24 cellular contexts compared by ENCODE assay signal in the genomic region with DNA sequence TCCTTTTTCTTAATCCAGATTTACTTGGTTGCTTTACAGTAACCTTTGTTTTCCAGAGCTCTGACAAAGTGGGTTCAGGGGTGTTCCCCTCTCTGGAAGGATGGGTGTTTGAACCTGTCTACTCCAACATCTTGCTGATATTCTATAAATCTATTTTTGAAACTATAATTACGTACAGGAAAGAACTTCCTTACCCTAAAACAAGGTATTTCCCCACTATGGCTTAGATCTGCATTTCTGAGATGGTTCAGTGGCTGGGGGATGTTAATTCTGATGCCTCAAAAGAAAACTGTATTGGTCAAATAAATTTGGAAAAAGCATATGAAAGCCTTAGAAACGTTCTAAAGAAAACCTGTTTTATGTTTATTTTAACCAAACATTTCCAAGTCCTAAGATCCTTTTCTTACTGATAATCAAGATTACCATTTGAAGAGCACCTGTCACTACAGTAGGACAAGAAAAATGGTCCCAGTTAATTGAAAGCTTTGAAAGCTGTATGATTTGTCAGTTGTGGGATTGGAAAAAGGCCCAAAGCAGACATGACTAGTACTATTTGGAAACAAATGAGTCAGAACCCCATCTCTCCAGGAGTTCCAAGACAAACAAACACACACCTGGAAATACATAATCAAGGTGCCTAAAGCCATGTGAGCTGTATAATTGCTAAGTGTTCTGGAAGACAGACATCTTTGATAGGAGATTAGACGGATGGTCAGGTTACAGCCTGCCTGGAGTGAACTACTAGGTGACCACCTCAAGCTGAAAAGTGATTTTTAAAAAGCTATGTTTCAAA. TPM values are rescaled to one million over a fixed set of nuclear protein-coding genes. Genes with fewer than 3 reads are reported as not detected.
A peak's percentile ranks its signal among the peaks of the same experiment; 100 is the strongest.
DNase-seq lines count a peak whose midpoint lies in the region; ATAC-seq and TF ChIP-seq lines count a peak whose summit lies in the region.
"Had no signal": no experiment of that assay in that cellular context is flagged by ENCODE, and none has a peak within 500 bp of the region (broad histone marks: within the 10 kb centered on the region; RNA-seq: fewer than 3 reads in every experiment).

No MANE protein-coding gene starts in this region.

- no peak overlapping the region for H3K18ac ChIP-seq in IMR-90 (ENCODE audit: low read depth, low read length)

- H2AK5ac ChIP-seq in IMR-90 (ENCODE audit: low read depth, low read length), result no peak overlapping the region

- TF ChIP-seq POLR2A in IMR-90 (IDR thresholded peaks at IDR 0.05; ENCODE audit: low read depth, low read length), result no peak

- ATAC-seq in IMR-90 (ENCODE audit: low read depth), result no peak
- peak; percentile 78 to 87 for ATAC-seq in naive B cell (ENCODE audit: low read depth in 2 of 2)
- ATAC-seq in lower lobe of right lung, result no peak
- ATAC-seq: GM23338; stimulated activated memory B cell treated with anti-CD40 and anti-IgM and Interleukin-4, amounts not matched to agents 10 μg/mL and 1 μg/mL and 100 μg/mL, for 72 hours had no signal

- no peak overlapping the region for H3K4me2 ChIP-seq in IMR-90 (ENCODE audit: low read depth, low read length)
- H3K4me2 ChIP-seq: GM23338 had no signal

- intact Hi-C loops in IMR-90 (cut with micrococcal nuclease) (no loop called here), lower lobe of right lung (cut with DNase I) (no loop called here)

- H3K9me1 ChIP-seq in IMR-90 (ENCODE audit: insufficient read depth, low read length), result no peaks in the 10 kb centered on the region; the same call in 1 of the 2 replicates

- H4K5ac ChIP-seq in IMR-90 (ENCODE audit: low read depth, low read length), result no peak overlapping the region

- no peak overlapping the region for H3K23ac ChIP-seq in IMR-90 (ENCODE audit: low read depth, low read length)

- H3K9me3 Mint-ChIP-seq in endodermal cell (peaks cover 60% of the 10 kb centered on the region), naive B cell (peaks cover 0 to 51% (median 36%) of the 10 kb centered on the region in 7 donors)

- H3K36me3 Mint-ChIP-seq in endodermal cell (ENCODE audit: low read depth) (peaks cover 99% of the 10 kb centered on the region), naive B cell (peaks cover 82 to 86% of the 10 kb centered on the region in 2 donors)

- H4K8ac ChIP-seq in IMR-90 (ENCODE audit: low read depth in 2 of 2, low read length in 2 of 2), result no peak overlapping the region

- H3K56ac ChIP-seq in IMR-90 (ENCODE audit: extremely low read depth, insufficient read depth, low read length), result no peak overlapping the region

- H3K4me3 ChIP-seq in IMR-90 (ENCODE audit: insufficient read depth, low read depth, low read length) (no peak overlapping the region), endodermal cell (ENCODE audit: low read length) (peak overlapping the region; percentile 24), lower lobe of right lung (no peak overlapping the region)
- H3K4me3 ChIP-seq: GM23338, psoas muscle, SJCRH30, vagina had no signal

- BruUV-seq in IMR-90 (replicated peaks; lab: Mats Ljungman, UMichigan), result no TSS peak

- H3K4me3 Mint-ChIP-seq in endodermal cell, result no peak overlapping the region
- H3K4me3 Mint-ChIP-seq in naive B cell, result peak overlapping the region in 4 of 8 donors; percentile 9 to 15 (median 12)
- H3K4me3 Mint-ChIP-seq: activated naive CD8-positive, alpha-beta T cell treated with anti-CD3 and anti-CD28 coated beads, Interleukin-2, amount 10 ng/mL, durations not matched to agents 7 days and 5 days; brain; CD8-positive, alpha-beta memory T cell; GM23338; mesothelial cell of epicardium; neural crest cell; stimulated activated memory B cell treated with anti-CD40 and anti-IgM and Interleukin-4, amounts not matched to agents 10 μg/mL and 1 μg/mL and 100 μg/mL, for 72 hours had no signal

- no peak for TF ChIP-seq RAD21 in IMR-90 (IDR thresholded peaks at IDR 0.05; ENCODE audit: low read length)

- H3K9ac ChIP-seq in IMR-90 (ENCODE audit: low read depth, low read length) (no peak overlapping the region), endodermal cell (ENCODE audit: extremely low read depth, low read length, poor library complexity, severe bottlenecking) (no peak overlapping the region)

- H3K4me1 Mint-ChIP-seq in endodermal cell (no peaks in the 10 kb centered on the region), naive B cell (peaks cover 26 to 63% (median 56%) of the 10 kb centered on the region in 3 donors)
- H3K4me1 Mint-ChIP-seq: brain; GM23338; mesothelial cell of epicardium; neural crest cell; stimulated activated memory B cell treated with anti-CD40 and anti-IgM and Interleukin-4, amounts not matched to agents 10 μg/mL and 1 μg/mL and 100 μg/mL, for 72 hours had no signal

- no peak overlapping the region for H2BK20ac ChIP-seq in IMR-90 (ENCODE audit: low read depth, low read length)

- H4K20me1 ChIP-seq in IMR-90 (ENCODE audit: insufficient read depth, low read length), result no peaks in the 10 kb centered on the region

- no peak overlapping the region for H2AFZ ChIP-seq in IMR-90 (replicated peaks; ENCODE audit: low read length, poor library complexity)
- H2AFZ ChIP-seq: GM23338 had no signal

- H3K27ac ChIP-seq in IMR-90 (ENCODE audit: insufficient read depth, low read length), result no peak overlapping the region
- H3K27ac ChIP-seq in endodermal cell (ENCODE audit: low read depth, low read length), result no peak overlapping the region
- H3K27ac ChIP-seq in lower lobe of right lung, result no peak overlapping the region
- H3K27ac ChIP-seq: psoas muscle, SJCRH30, vagina had no signal

- DNase-seq in DMS53 treated with DMSO at 0.1 percent for 48 hours (lab: John Stamatoyannopoulos, UW; ENCODE audit: unreplicated experiment), result peak; percentile 44
- peak; percentile 45 for DNase-seq in IMR-90
- DNase-seq in endodermal cell, result no peak
- peak; percentile 50 for DNase-seq in naive B cell
- DNase-seq in NCI-H2029 treated with DMSO at 0.1 percent for 48 hours (lab: John Stamatoyannopoulos, UW), result no peak
- DNase-seq in stimulated activated CD4-positive, alpha-beta T cell treated with anti-CD3 and anti-CD28 coated beads, Interleukin-4, amount 100 ng/mL, for 4 hours, result no peak
- no peak for DNase-seq in lower lobe of right lung
- DNase-seq: activated CD4-positive, alpha-beta T cell treated with anti-CD3 and anti-CD28 coated beads for 4 hours; activated naive CD8-positive, alpha-beta T cell treated with anti-CD3 and anti-CD28 coated beads, Interleukin-2, amount 10 ng/mL, durations not matched to agents 7 days and 5 days; CD8-positive, alpha-beta memory T cell; effector memory CD4-positive, alpha-beta T cell; glutamatergic neuron; Kasumi-1; NCI-H1092 treated with DMSO at 0.1 percent for 48 hours; NCI-H1930; OCI-M1; psoas muscle; SJCRH30 had no signal

- no CpG with 5 or more reads among the region's 3 CpGs for WGBS in IMR-90 (ENCODE audit: extremely low coverage in 2 of 2, insufficient read length in 1 of 2), 2 experiments
- WGBS in endodermal cell (ENCODE audit: insufficient coverage in 1 of 2, insufficient read length in 1 of 2), 2 experiments, result 94 to 100% methylated on average over 1 to 3 of the region's 3 CpGs

- H3K27ac Mint-ChIP-seq in endodermal cell, result no peak overlapping the region
- peak overlapping the region; percentile 53 to 87 (median 68) for H3K27ac Mint-ChIP-seq in naive B cell
- H3K27ac Mint-ChIP-seq: activated naive CD8-positive, alpha-beta T cell treated with anti-CD3 and anti-CD28 coated beads, Interleukin-2, amount 10 ng/mL, durations not matched to agents 7 days and 5 days; GM23338; mesothelial cell of epicardium; stimulated activated memory B cell treated with anti-CD40 and anti-IgM and Interleukin-4, amounts not matched to agents 10 μg/mL and 1 μg/mL and 100 μg/mL, for 72 hours had no signal

- POLR2A ChIA-PET in IMR-90 (lab: Charles Lee; ENCODE audit: unreplicated experiment), result no interaction called here

- no peak overlapping the region for H4K91ac ChIP-seq in IMR-90 (ENCODE audit: insufficient read depth, low read depth, low read length)

- dilution Hi-C loops in IMR-90 (cut with HindIII; ENCODE audit: low sequenced_read_pairs, unreplicated experiment), result no loop called here

- H2BK15ac ChIP-seq in IMR-90 (ENCODE audit: low read depth, low read length), result no peak overlapping the region

- H3K27me3 Mint-ChIP-seq in endodermal cell (ENCODE audit: insufficient read depth) (no peaks in the 10 kb centered on the region), naive B cell (no peaks in the 10 kb centered on the region)
- H3K27me3 Mint-ChIP-seq: activated naive CD8-positive, alpha-beta T cell treated with anti-CD3 and anti-CD28 coated beads, Interleukin-2, amount 10 ng/mL, durations not matched to agents 7 days and 5 days; brain; CD8-positive, alpha-beta memory T cell; stimulated activated memory B cell treated with anti-CD40 and anti-IgM and Interleukin-4, amounts not matched to agents 10 μg/mL and 1 μg/mL and 100 μg/mL, for 72 hours had no signal

- in situ Hi-C loops in IMR-90 (cut with MboI; ENCODE audit: low sequenced_read_pairs), result no loop called here

- no peak overlapping the region for H2BK120ac ChIP-seq in IMR-90 (ENCODE audit: low read depth, low read length)

- H3K79me1 ChIP-seq in IMR-90 (ENCODE audit: low read depth in 1 of 2, low read length in 2 of 2), result peaks cover 3% of the 10 kb centered on the region in 2 experiments; a peak in 2 of 4 replicates

- H3K9me3 ChIP-seq in IMR-90 (ENCODE audit: control insufficient read depth, insufficient read depth, low read length) (peaks cover 10% of the 10 kb centered on the region), endodermal cell (ENCODE audit: control insufficient read depth, low read length) (peaks cover 79% of the 10 kb centered on the region), lower lobe of right lung (peaks cover 11% of the 10 kb centered on the region)
- H3K9me3 ChIP-seq: vagina had no signal

- no peak overlapping the region for H2AK9ac ChIP-seq in IMR-90 (replicated peaks; ENCODE audit: low read depth, low read length, poor library complexity)

- CTCF ChIA-PET in IMR-90 (lab: Yijun Ruan, JAX), result no interaction called here

- H3K36me3 ChIP-seq in IMR-90 (ENCODE audit: control insufficient read depth, insufficient read depth, low read length) (peaks cover 39% of the 10 kb centered on the region), endodermal cell (ENCODE audit: control insufficient read depth, insufficient read depth, low read length) (peaks cover 96% of the 10 kb centered on the region), lower lobe of right lung (peaks cover 67% of the 10 kb centered on the region)

- no peak overlapping the region for H3K14ac ChIP-seq in IMR-90 (replicated peaks; ENCODE audit: low read depth, low read length)

- TF ChIP-seq CTCF in IMR-90 (conservative IDR thresholded peaks at IDR 0.05; ENCODE audit: low read depth, low read length) (no peak), endodermal cell (conservative IDR thresholded peaks at IDR 0.05) (no peak), lower lobe of right lung (IDR thresholded peaks at IDR 0.05) (no peak)

- no peak overlapping the region for H2BK5ac ChIP-seq in IMR-90 (ENCODE audit: low read depth, low read length, poor library complexity, severe bottlenecking)

- no peak overlapping the region for H3K4ac ChIP-seq in IMR-90 (ENCODE audit: low read depth, low read length)

- H3K4me1 ChIP-seq in IMR-90 (ENCODE audit: control insufficient read depth, insufficient read depth, low read length) (no peaks in the 10 kb centered on the region), endodermal cell (ENCODE audit: control insufficient read depth, insufficient read depth, low read length) (no peaks in the 10 kb centered on the region), lower lobe of right lung (no peaks in the 10 kb centered on the region)
- H3K4me1 ChIP-seq: psoas muscle, SJCRH30, vagina had no signal

- H3K27me3 ChIP-seq in IMR-90 (ENCODE audit: control insufficient read depth, insufficient read depth, low read length) (no peaks in the 10 kb centered on the region), endodermal cell (ENCODE audit: control insufficient read depth, insufficient read depth, low read length, poor library complexity, severe bottlenecking) (no peaks in the 10 kb centered on the region), lower lobe of right lung (ENCODE audit: low read depth) (no peaks in the 10 kb centered on the region)
- H3K27me3 ChIP-seq: SJCRH30, vagina had no signal

RNA-seq across cellular contexts. Expression of gene KDM3A, which starts 57.5 kb away (rescaled TPM):
- total RNA-seq in IMR-90 (2012; rRNA removed) (33.3 and 35.8 TPM in 2 replicates), endodermal cell (10 to 100 TPM; 31.8 to 34.4 TPM), lower lobe of right lung (55.8 TPM)
- polyA plus RNA-seq in IMR-90 (2012; rRNA removed) (21.3 and 24.8 TPM in 2 replicates), naive B cell (ENCODE audit: low read depth in 6 of 6) (10 to 100 TPM in 4 of 6 donors, 1 to 10 TPM in 2; 3.6 to 18.7 (median 11.6) TPM)
- polyA plus RNA-seq in IMR-90 (2012; cell fraction: cytosol; rRNA removed), result 4.4 and 5.9 TPM in 2 replicates
- 17.0 and 133 TPM in 2 replicates for polyA plus RNA-seq in IMR-90 (2012; cell fraction: nucleus; rRNA removed; ENCODE audit: low replicate concordance)
- 50.2 TPM for polyA plus RNA-seq in endodermal cell (2013, experiment 1 of 2)
- polyA plus RNA-seq in endodermal cell (2013, experiment 2 of 2), result 42.0 TPM

Comparison
In these comparisons a context has a peak if more than half of its experiments do, and no peak if none do; other contexts are left out.
1. DNase-seq: peak in DMS53 treated with DMSO at 0.1 percent for 48 hours (single experiment), IMR-90 (single experiment) and naive B cell (single experiment); none in endodermal cell (single experiment), NCI-H2029 treated with DMSO at 0.1 percent for 48 hours (single experiment), stimulated activated CD4-positive, alpha-beta T cell treated with anti-CD3 and anti-CD28 coated beads, Interleukin-4, amount 100 ng/mL, for 4 hours (0 of 2) and lower lobe of right lung (single experiment).
2. ATAC-seq: peak in naive B cell (2 of 2); none in IMR-90 (single experiment) and lower lobe of right lung (0 of 2).